ENCODE assay signal across 14 cellular contexts in the genomic region with DNA sequence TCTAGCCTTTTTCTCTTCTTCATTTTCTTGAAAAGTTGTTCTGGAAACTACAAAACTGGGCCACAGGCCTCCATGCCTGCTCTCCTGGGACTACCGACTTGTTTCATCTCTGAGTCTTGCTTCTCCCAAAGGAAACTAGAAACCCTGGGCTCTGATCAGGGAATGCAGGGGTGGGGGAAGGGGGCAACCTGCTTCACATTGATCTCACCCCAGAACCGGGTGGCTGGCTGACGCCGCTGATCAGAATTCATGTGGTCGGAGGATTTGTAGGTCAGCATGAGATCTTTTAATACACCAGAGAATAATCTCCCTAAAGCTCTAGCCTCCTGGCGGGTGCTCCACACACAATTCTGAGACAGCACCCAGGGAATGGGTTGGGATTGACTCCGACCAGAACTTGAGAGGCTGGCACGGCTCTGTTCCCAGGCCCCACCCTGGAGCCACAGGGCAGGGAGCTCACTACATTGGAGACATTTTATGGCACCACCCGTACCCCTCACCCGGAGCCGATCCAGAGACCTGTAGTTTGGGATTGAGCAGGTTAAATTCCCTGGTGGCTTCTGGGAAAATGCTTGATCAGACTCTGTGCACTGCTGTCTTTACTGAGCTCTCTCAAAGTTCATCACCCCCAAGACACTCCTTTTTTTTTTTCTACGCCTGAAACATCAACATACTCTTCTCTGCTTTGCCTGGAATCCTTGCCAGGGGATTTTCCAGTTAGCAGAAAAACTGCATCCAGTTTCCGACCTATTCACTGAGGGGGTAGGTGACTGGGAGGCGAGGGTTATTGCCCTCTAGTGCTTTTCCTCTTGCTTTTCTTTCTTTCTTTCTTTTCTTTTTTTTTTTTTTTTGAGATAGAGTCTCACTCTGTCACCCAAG. TPM values are rescaled to one million over a fixed set of nuclear protein-coding genes. Genes with fewer than 3 reads are reported as not detected.
DNase-seq lines count a peak whose midpoint lies in the region; ATAC-seq and TF ChIP-seq lines count a peak whose summit lies in the region.
"Had no signal": no experiment of that assay in that cellular context is flagged by ENCODE, and none has a peak within 500 bp of the region (broad histone marks: within the 10 kb centered on the region; RNA-seq: fewer than 3 reads in every experiment).

No MANE protein-coding gene starts in this region.

- no peaks in the 10 kb centered on the region for H3K9me3 ChIP-seq in mucosa of descending colon
- no peaks in the 10 kb centered on the region for H3K9me3 ChIP-seq in subcutaneous abdominal adipose tissue (ENCODE audit: control insufficient read depth in 5 of 5, low read length in 5 of 5)
- no peaks in the 10 kb centered on the region for H3K9me3 ChIP-seq in upper lobe of right lung

- H3K36me3 ChIP-seq in mucosa of descending colon (ENCODE audit: low read depth) (no peaks in the 10 kb centered on the region), subcutaneous abdominal adipose tissue (ENCODE audit: control insufficient read depth in 5 of 5, insufficient read depth in 5 of 5, low read length in 5 of 5) (no peaks in the 10 kb centered on the region), upper lobe of right lung (no peaks in the 10 kb centered on the region)

- intact Hi-C loops in mucosa of descending colon (cut with DNase I, micrococcal nuclease), result no loop called here
- intact Hi-C loops in Right ventricle myocardium inferior (cut with DNase I), result no loop called here
- intact Hi-C loops in upper lobe of right lung (cut with DNase I), result no loop called here

- ATAC-seq in mucosa of descending colon (peak; percentile 23), HG03378 (IDR thresholded peaks at IDR 0.05; ENCODE audit: unreplicated experiment) (no peak), Right ventricle myocardium inferior (no peak), upper lobe of right lung (no peak)
- ATAC-seq: PC-3 had no signal

- peaks cover 0 to 2% (median 0%) of the 10 kb centered on the region in 5 donors for H3K27me3 ChIP-seq in subcutaneous abdominal adipose tissue (ENCODE audit: control insufficient read depth in 5 of 5, insufficient read depth in 4 of 5, low read length in 5 of 5)
- H3K27me3 ChIP-seq in upper lobe of right lung, result no peaks in the 10 kb centered on the region

- peak overlapping the region; percentile 30 for H3K27ac ChIP-seq in epithelial cell of prostate
- H3K27ac ChIP-seq in subcutaneous abdominal adipose tissue (ENCODE audit: low read depth, low read length), result peak overlapping the region; percentile 46
- no peak overlapping the region for H3K27ac ChIP-seq in upper lobe of right lung
- H3K27ac ChIP-seq: VCaP had no signal

- H3K4me3 ChIP-seq in mucosa of descending colon (no peak overlapping the region), subcutaneous abdominal adipose tissue (ENCODE audit: low read depth in 1 of 5, low read length in 5 of 5) (no peak overlapping the region), upper lobe of right lung (no peak overlapping the region)

- H3K4me1 ChIP-seq in mucosa of descending colon (ENCODE audit: low read depth), result peaks cover 18% of the 10 kb centered on the region
- H3K4me1 ChIP-seq in subcutaneous abdominal adipose tissue (ENCODE audit: control insufficient read depth in 5 of 5, insufficient read depth in 5 of 5, low read length in 5 of 5), result peaks cover 7 to 25% (median 18%) of the 10 kb centered on the region in 5 donors
- no peaks in the 10 kb centered on the region for H3K4me1 ChIP-seq in upper lobe of right lung

- DNase-seq in M059J (ENCODE audit: low read depth) (peak; percentile 71), epithelial cell of prostate (ENCODE audit: low read depth, low spot score) (no peak), mucosa of descending colon (peak; percentile 56 to 70 (median 65)), HCEC 1CT (no peak), Right ventricle myocardium inferior (ENCODE audit: missing footprints) (no peak), upper lobe of right lung (no peak)
- DNase-seq: Calu3, NCI-H2029, PC-3, posterior cingulate gyrus had no signal

- TF ChIP-seq CTCF in mucosa of descending colon (IDR thresholded peaks at IDR 0.05) (no peak), upper lobe of right lung (IDR thresholded peaks at IDR 0.05) (no peak)

- no peak overlapping the region for H3K9ac ChIP-seq in subcutaneous abdominal adipose tissue (ENCODE audit: low read length in 5 of 5)

RNA-seq across cellular contexts. Expression of a gene that starts 12.2 kb away (rescaled TPM):
- 4.4 and 6.8 TPM in 2 replicates for total RNA-seq in M059J (2014; rRNA removed; shearing (Covaris generic))
- total RNA-seq in mucosa of descending colon, result 100 to 1,000 TPM in 2 of 3 donors, 10 to 100 TPM in 1; 87.6 to 146 (median 144) TPM
- total RNA-seq in Right ventricle myocardium inferior, result 59.9 TPM
- 34.1 TPM for total RNA-seq in upper lobe of right lung
- total RNA-seq: activated T-helper 1 cell treated with anti-CD3 and anti-CD28 coated beads, Interleukin-12 subunit alpha, Interleukin-12 subunit beta, Interleukin-2, Interleukin-4 antibody, amounts not matched to agents 30 ng/mL and 10 ng/mL and 1 ng/mL, durations not matched to agents 14 hours and 24 hours and 36 hours had no signal

Comparison
In these comparisons a context has a peak if more than half of its experiments do, and no peak if none do; other contexts are left out.
1. DNase-seq: peak in M059J (single experiment) and mucosa of descending colon (3 of 3); none in epithelial cell of prostate (single experiment), HCEC 1CT (single experiment), Right ventricle myocardium inferior (single experiment) and upper lobe of right lung (single experiment).